ENCODE assay signal across 20 cellular contexts in genomic region chr12:89899651-89900050, GRCh38.
"Had no signal": no experiment of that assay in that cellular context is flagged by ENCODE, and none has a peak within 500 bp of the region (broad histone marks: within the 10 kb centered on the region; RNA-seq: fewer than 3 reads in every experiment).

No MANE protein-coding gene starts in this region.

- H3K27ac Mint-ChIP-seq: activated CD4-positive, alpha-beta T cell treated with anti-CD3 and anti-CD28 coated beads, Interleukin-2, amount 10 ng/mL, durations not matched to agents 7 days and 5 days; activated naive CD4-positive, alpha-beta T cell treated with anti-CD3 and anti-CD28 coated beads, Interleukin-2, amount 10 ng/mL, durations not matched to agents 7 days and 5 days; activated naive CD8-positive, alpha-beta T cell treated with anti-CD3 and anti-CD28 coated beads, Interleukin-2, amount 50 U/mL, for 24 hours; brain; naive B cell; stimulated activated naive B cell treated with anti-CD40 and anti-IgM and Interleukin-4, amounts not matched to agents 10 μg/mL and 1 μg/mL and 100 μg/mL, for 72 hours had no signal

- FAIRE-seq: frontal cortex had no signal

- DNase-seq: activated CD4-positive, alpha-beta T cell treated with anti-CD3 and anti-CD28 coated beads, Interleukin-2, amount 10 ng/mL, durations not matched to agents 7 days and 5 days; activated CD8-positive, alpha-beta memory T cell treated with anti-CD3 and anti-CD28 coated beads, Interleukin-2, amount 50 U/mL, for 4 hours; activated naive CD4-positive, alpha-beta T cell treated with anti-CD3 and anti-CD28 coated beads, Interleukin-2, amount 10 ng/mL, durations not matched to agents 7 days and 5 days; activated naive CD8-positive, alpha-beta T cell treated with anti-CD3 and anti-CD28 coated beads, Interleukin-2, amount 50 U/mL, for 24 hours; activated T-cell treated with anti-CD3 and anti-CD28 coated beads, Interleukin-2, amount 50 U/mL, for 4 hours; anterior cingulate cortex; central memory CD4-positive, alpha-beta T cell; cortex of kidney; effector CD4-positive, alpha-beta T cell; heart left ventricle; left ventricle myocardium superior; naive B cell; sigmoid colon; stimulated activated naive B cell treated with anti-CD40 and anti-IgM and Interleukin-4, amounts not matched to agents 10 μg/mL and 1 μg/mL and 100 μg/mL, for 72 hours; T1000; upper lobe of left lung had no signal

- ATAC-seq: activated CD4-positive, CD25-positive, alpha-beta regulatory T cell treated with anti-CD3 and anti-CD28 coated beads, Interleukin-2, amount 50 U/mL, for 24 hours; activated naive CD8-positive, alpha-beta T cell treated with anti-CD3 and anti-CD28 coated beads, Interleukin-2, amount 50 U/mL, for 24 hours; activated T-cell treated with anti-CD3 and anti-CD28 coated beads, Interleukin-2, amount 50 U/mL, for 4 hours; heart left ventricle; left ventricle myocardium superior; stimulated activated naive B cell treated with anti-CD40 and anti-IgM and Interleukin-4, amounts not matched to agents 10 μg/mL and 1 μg/mL and 100 μg/mL, for 72 hours had no signal

- H3K9me3 ChIP-seq: heart left ventricle, sigmoid colon, thoracic aorta, upper lobe of left lung had no signal

- H3K4me1 Mint-ChIP-seq: activated CD4-positive, alpha-beta T cell treated with anti-CD3 and anti-CD28 coated beads, Interleukin-2, amount 10 ng/mL, durations not matched to agents 7 days and 5 days; activated naive CD4-positive, alpha-beta T cell treated with anti-CD3 and anti-CD28 coated beads, Interleukin-2, amount 10 ng/mL, durations not matched to agents 7 days and 5 days had no signal

- H3K4me3 Mint-ChIP-seq: activated CD4-positive, alpha-beta T cell treated with anti-CD3 and anti-CD28 coated beads, Interleukin-2, amount 10 ng/mL, durations not matched to agents 7 days and 5 days; activated naive CD4-positive, alpha-beta T cell treated with anti-CD3 and anti-CD28 coated beads, Interleukin-2, amount 10 ng/mL, durations not matched to agents 7 days and 5 days; activated naive CD8-positive, alpha-beta T cell treated with anti-CD3 and anti-CD28 coated beads, Interleukin-2, amount 50 U/mL, for 24 hours; activated T-cell treated with anti-CD3 and anti-CD28 coated beads, Interleukin-2, amount 50 U/mL, for 4 hours; brain; naive B cell; stimulated activated naive B cell treated with anti-CD40 and anti-IgM and Interleukin-4, amounts not matched to agents 10 μg/mL and 1 μg/mL and 100 μg/mL, for 72 hours had no signal

- H3K9me3 Mint-ChIP-seq: activated naive CD4-positive, alpha-beta T cell treated with anti-CD3 and anti-CD28 coated beads, Interleukin-2, amount 10 ng/mL, durations not matched to agents 7 days and 5 days; activated T-cell treated with anti-CD3 and anti-CD28 coated beads, Interleukin-2, amount 50 U/mL, for 4 hours; brain had no signal

- H3K36me3 ChIP-seq: heart left ventricle, sigmoid colon, thoracic aorta, upper lobe of left lung had no signal

- H3K4me3 ChIP-seq: heart left ventricle, sigmoid colon, thoracic aorta, upper lobe of left lung had no signal

- H3K27me3 ChIP-seq: heart left ventricle, sigmoid colon, upper lobe of left lung had no signal

- H3K36me3 Mint-ChIP-seq: activated naive CD4-positive, alpha-beta T cell treated with anti-CD3 and anti-CD28 coated beads, Interleukin-2, amount 10 ng/mL, durations not matched to agents 7 days and 5 days; brain; naive B cell had no signal

- H3K27ac ChIP-seq: heart left ventricle, sigmoid colon, thoracic aorta, upper lobe of left lung had no signal

- H3K27me3 Mint-ChIP-seq: activated CD4-positive, alpha-beta T cell treated with anti-CD3 and anti-CD28 coated beads, Interleukin-2, amount 10 ng/mL, durations not matched to agents 7 days and 5 days; brain; naive B cell; stimulated activated naive B cell treated with anti-CD40 and anti-IgM and Interleukin-4, amounts not matched to agents 10 μg/mL and 1 μg/mL and 100 μg/mL, for 72 hours had no signal

- H3K4me1 ChIP-seq: heart left ventricle, upper lobe of left lung had no signal
